19 cellular contexts compared by ENCODE assay signal in genomic region chr5:139954022-139954421, GRCh38.
"Had no signal": no experiment of that assay in that cellular context is flagged by ENCODE, and none has a peak within 500 bp of the region (broad histone marks: within the 10 kb centered on the region; RNA-seq: fewer than 3 reads in every experiment).

No MANE protein-coding gene starts in this region.

- H2AFZ ChIP-seq: neural progenitor cell had no signal

- H3K27me3 ChIP-seq: pancreas, tibial nerve had no signal

- H3K4me2 ChIP-seq: neural progenitor cell had no signal

- FAIRE-seq: frontal cortex, pancreas had no signal

- H3K9ac ChIP-seq: neural progenitor cell had no signal

- H3K4me3 ChIP-seq: coronary artery, left ventricle myocardium inferior, lung, neural progenitor cell, pancreas, tibial nerve had no signal

- H3K4me3 Mint-ChIP-seq: natural killer cell treated with Interleukin-12 subunit alpha and Interleukin-12 subunit beta and Interleukin-15 and Interleukin-18, amount 100 ng/mL, for 72 hours; neural progenitor cell; stimulated activated memory B cell treated with anti-CD40 and anti-IgM and Interleukin-4, amounts not matched to agents 10 μg/mL and 1 μg/mL and 100 μg/mL, for 72 hours; stimulated activated naive CD8-positive, alpha-beta T cell treated with anti-CD3 and anti-CD28 coated beads, Interleukin-15, Interleukin-2, amounts not matched to agents 100 ng/mL and 50 ng/mL, for 24 hours had no signal

- H3K9me3 ChIP-seq: left ventricle myocardium inferior, pancreas, tibial nerve had no signal

- H3K36me3 Mint-ChIP-seq: natural killer cell treated with Interleukin-12 subunit alpha and Interleukin-12 subunit beta and Interleukin-15 and Interleukin-18, amount 100 ng/mL, for 72 hours; neural progenitor cell; stimulated activated memory B cell treated with anti-CD40 and anti-IgM and Interleukin-4, amounts not matched to agents 10 μg/mL and 1 μg/mL and 100 μg/mL, for 72 hours had no signal

- ATAC-seq: natural killer cell treated with Interleukin-12 subunit alpha and Interleukin-12 subunit beta and Interleukin-15 and Interleukin-18, amount 100 ng/mL, for 72 hours; pancreas; right cardiac atrium; stimulated activated memory B cell treated with anti-CD40 and anti-IgM and Interleukin-4, amounts not matched to agents 10 μg/mL and 1 μg/mL and 100 μg/mL, for 72 hours had no signal

- H3K4me1 ChIP-seq: pancreas had no signal

- H3K9me3 Mint-ChIP-seq: natural killer cell treated with Interleukin-12 subunit alpha and Interleukin-12 subunit beta and Interleukin-15 and Interleukin-18, amount 100 ng/mL, for 72 hours; neural progenitor cell; stimulated activated memory B cell treated with anti-CD40 and anti-IgM and Interleukin-4, amounts not matched to agents 10 μg/mL and 1 μg/mL and 100 μg/mL, for 72 hours; stimulated activated naive CD8-positive, alpha-beta T cell treated with anti-CD3 and anti-CD28 coated beads, Interleukin-15, Interleukin-2, amounts not matched to agents 100 ng/mL and 50 ng/mL, for 24 hours had no signal

- H3K36me3 ChIP-seq: left ventricle myocardium inferior, neural progenitor cell, pancreas, tibial nerve had no signal

- H3K4me1 Mint-ChIP-seq: stimulated activated memory B cell treated with anti-CD40 and anti-IgM and Interleukin-4, amounts not matched to agents 10 μg/mL and 1 μg/mL and 100 μg/mL, for 72 hours had no signal

- H3K27ac Mint-ChIP-seq: natural killer cell treated with Interleukin-12 subunit alpha and Interleukin-12 subunit beta and Interleukin-15 and Interleukin-18, amount 100 ng/mL, for 72 hours; progenitor cell of endocrine pancreas; stimulated activated memory B cell treated with anti-CD40 and anti-IgM and Interleukin-4, amounts not matched to agents 10 μg/mL and 1 μg/mL and 100 μg/mL, for 72 hours; stimulated activated naive CD8-positive, alpha-beta T cell treated with anti-CD3 and anti-CD28 coated beads, Interleukin-15, Interleukin-2, amounts not matched to agents 100 ng/mL and 50 ng/mL, for 24 hours had no signal

- DNase-seq: effector CD4-positive, alpha-beta T cell; islet precursor cell; left ventricle myocardium inferior; mesenchymal stem cell; midbrain; nucleus accumbens; pancreas; right cardiac atrium; stimulated activated CD4-positive, alpha-beta T cell treated with anti-CD3 and anti-CD28 coated beads, Interleukin-4, amount 100 ng/mL, for 1 hour; stimulated activated CD8-positive, alpha-beta memory T cell treated with anti-CD3 and anti-CD28 coated beads, Interleukin-4, amount 100 ng/mL, for 48 hours had no signal

- H3K27ac ChIP-seq: coronary artery, left ventricle myocardium inferior, neural progenitor cell, pancreas, tibial nerve had no signal
